ENCODE assay signal across 18 cellular contexts in genomic region chr3:10285307-10285706, GRCh38. TPM values are rescaled to one million over a fixed set of nuclear protein-coding genes. Genes with fewer than 3 reads are reported as not detected.
A peak's percentile ranks its signal among the peaks of the same experiment; 100 is the strongest.
DNase-seq lines count a peak whose midpoint lies in the region; ATAC-seq and TF ChIP-seq lines count a peak whose summit lies in the region.
"Had no signal": no experiment of that assay in that cellular context is flagged by ENCODE, and none has a peak within 500 bp of the region (broad histone marks: within the 10 kb centered on the region; RNA-seq: fewer than 3 reads in every experiment).

No MANE protein-coding gene starts in this region.

- peaks cover 49% of the 10 kb centered on the region for H3K4me1 Mint-ChIP-seq in activated T-cell treated with anti-CD3 and anti-CD28 coated beads, Interleukin-2, amount 50 U/mL, for 72 hours (ENCODE audit: low read depth)
- peaks cover 8 to 14% (median 13%) of the 10 kb centered on the region in 3 donors for H3K4me1 Mint-ChIP-seq in IgD-negative memory B cell
- peaks cover 6% of the 10 kb centered on the region for H3K4me1 Mint-ChIP-seq in progenitor cell of endocrine pancreas (ENCODE audit: low read depth)

- H3K27me3 ChIP-seq in dorsolateral prefrontal cortex: no peaks in the 10 kb centered on the region
- H3K27me3 ChIP-seq: left lung, right atrium auricular region had no signal

- H3K4me3 ChIP-seq in dorsolateral prefrontal cortex: no peak overlapping the region
- H3K4me3 ChIP-seq: left lung, right atrium auricular region had no signal

- no peak for DNase-seq in activated T-cell treated with anti-CD3 and anti-CD28 coated beads, Interleukin-2, amount 50 U/mL, for 72 hours
- DNase-seq in activated T-cell treated with anti-CD3 and anti-CD28 coated beads, Interleukin-2, amount 50 U/mL, for 1 hour: no peak
- DNase-seq in dorsolateral prefrontal cortex (no peak), progenitor cell of endocrine pancreas (ENCODE audit: low spot score, unreplicated experiment) (no peak), pons (ENCODE audit: low spot score) (no peak)
- DNase-seq: amniotic stem cell, DND-41, left lung, MM.1S, NCI-H146, NCI-H774, PC-3 had no signal

- ATAC-seq in activated T-cell treated with anti-CD3 and anti-CD28 coated beads, Interleukin-2, amount 50 U/mL, for 72 hours (replicated peaks in 1 of 2): no peak
- ATAC-seq in GM19324 (IDR thresholded peaks at IDR 0.05; ENCODE audit: low FRiP score, unreplicated experiment): no peak
- ATAC-seq in HG03280 (IDR thresholded peaks at IDR 0.05; ENCODE audit: unreplicated experiment): no peak

- H3K36me3 Mint-ChIP-seq in activated T-cell treated with anti-CD3 and anti-CD28 coated beads, Interleukin-2, amount 50 U/mL, for 72 hours (ENCODE audit: insufficient read depth in 2 of 2): peaks cover 0 to 7% of the 10 kb centered on the region in 2 donors
- H3K36me3 Mint-ChIP-seq in IgD-negative memory B cell (peaks cover 8% of the 10 kb centered on the region), progenitor cell of endocrine pancreas (ENCODE audit: insufficient read depth) (peaks cover 6% of the 10 kb centered on the region)

- H3K9me3 Mint-ChIP-seq in activated T-cell treated with anti-CD3 and anti-CD28 coated beads, Interleukin-2, amount 50 U/mL, for 72 hours: no peaks in the 10 kb centered on the region
- H3K9me3 Mint-ChIP-seq in IgD-negative memory B cell (no peaks in the 10 kb centered on the region), progenitor cell of endocrine pancreas (ENCODE audit: low read depth) (no peaks in the 10 kb centered on the region)

- peak overlapping the region in 1 of 2 donors; percentile 46 for H3K4me3 Mint-ChIP-seq in activated T-cell treated with anti-CD3 and anti-CD28 coated beads, Interleukin-2, amount 50 U/mL, for 72 hours
- no peak overlapping the region for H3K4me3 Mint-ChIP-seq in IgD-negative memory B cell
- H3K4me3 Mint-ChIP-seq in progenitor cell of endocrine pancreas (ENCODE audit: low read depth): no peak overlapping the region

- peak overlapping the region; percentile 82 for H3K27ac Mint-ChIP-seq in activated T-cell treated with anti-CD3 and anti-CD28 coated beads, Interleukin-2, amount 50 U/mL, for 72 hours
- H3K27ac Mint-ChIP-seq in IgD-negative memory B cell (peak overlapping the region in 2 of 3 donors; percentile 39 to 90), progenitor cell of endocrine pancreas (peak overlapping the region; percentile 9)

- peak overlapping the region in 45 of 59 donors; percentile 2 to 80 (median 61) for H3K27ac ChIP-seq in dorsolateral prefrontal cortex
- H3K27ac ChIP-seq: left lung, right atrium auricular region had no signal

- TF ChIP-seq CTCF in dorsolateral prefrontal cortex (IDR thresholded peaks at IDR 0.05 in 54 of 56, conservative IDR thresholded peaks at IDR 0.05 in 2 of 56; ENCODE audit: low read depth in 1 of 56, partially characterized antibody in 56 of 56) (no peak), progenitor cell of endocrine pancreas (IDR thresholded peaks at IDR 0.05; ENCODE audit: unreplicated experiment) (no peak)

- H3K27me3 Mint-ChIP-seq in activated T-cell treated with anti-CD3 and anti-CD28 coated beads, Interleukin-2, amount 50 U/mL, for 72 hours (ENCODE audit: low read depth): no peaks in the 10 kb centered on the region
- no peaks in the 10 kb centered on the region for H3K27me3 Mint-ChIP-seq in IgD-negative memory B cell
- no peaks in the 10 kb centered on the region for H3K27me3 Mint-ChIP-seq in progenitor cell of endocrine pancreas

- intact Hi-C loops in dorsolateral prefrontal cortex (cut with DNase I): no loop called here

RNA-seq across cellular contexts. Expression of gene GHRL, which starts 7.4 kb away (rescaled TPM):
- total RNA-seq in activated T-cell treated with anti-CD3 and anti-CD28 coated beads, Interleukin-2, amount 50 U/mL, for 72 hours: 1 to 10 TPM in 1 of 2 donors, under 1 TPM in 1; 0.43 to 1.3 TPM
- 1.5 TPM for polyA plus RNA-seq in IgD-negative memory B cell
- total RNA-seq in dorsolateral prefrontal cortex (1 to 10 TPM in 72 of 120 experiments, under 1 TPM in 24, not detected in 24; 0.32 to 6.7 (median 1.6) TPM), progenitor cell of endocrine pancreas (31.8 and 45.8 TPM in 2 replicates)
- total RNA-seq: fibroblast of lung, PC-3, right atrium auricular region had no signal
- polyA plus RNA-seq: AG04450 had no signal

RNA-seq across cellular contexts. Expression of gene SEC13, which starts 35.6 kb away (rescaled TPM):
- total RNA-seq in activated T-cell treated with anti-CD3 and anti-CD28 coated beads, Interleukin-2, amount 50 U/mL, for 72 hours: 10 to 100 TPM; 84.0 to 88.5 TPM
- 111 TPM for polyA plus RNA-seq in IgD-negative memory B cell
- total RNA-seq in dorsolateral prefrontal cortex (10 to 100 TPM; 42.9 to 78.5 (median 62.1) TPM), progenitor cell of endocrine pancreas (101 and 105 TPM in 2 replicates)

RNA-seq across cellular contexts. Expression of gene TATDN2, which starts 37.0 kb away (rescaled TPM):
- total RNA-seq in activated T-cell treated with anti-CD3 and anti-CD28 coated beads, Interleukin-2, amount 50 U/mL, for 72 hours: 10 to 100 TPM; 40.8 to 49.8 TPM
- 11.6 TPM for polyA plus RNA-seq in IgD-negative memory B cell
- 10 to 100 TPM; 28.5 to 54.1 (median 41.6) TPM for total RNA-seq in dorsolateral prefrontal cortex
- total RNA-seq in progenitor cell of endocrine pancreas: 34.5 and 35.5 TPM in 2 replicates

Comparison
In these comparisons a context has a peak if more than half of its experiments do, and no peak if none do; other contexts are left out.
1. H3K27ac Mint-ChIP-seq: peak in every context shown above with its lines; median percentile 82 in activated T-cell treated with anti-CD3 and anti-CD28 coated beads, Interleukin-2, amount 50 U/mL, for 72 hours; 64 in IgD-negative memory B cell; 9 in progenitor cell of endocrine pancreas.